Comparison of ENCODE assay signal across 8 cellular contexts in the genomic region with DNA sequence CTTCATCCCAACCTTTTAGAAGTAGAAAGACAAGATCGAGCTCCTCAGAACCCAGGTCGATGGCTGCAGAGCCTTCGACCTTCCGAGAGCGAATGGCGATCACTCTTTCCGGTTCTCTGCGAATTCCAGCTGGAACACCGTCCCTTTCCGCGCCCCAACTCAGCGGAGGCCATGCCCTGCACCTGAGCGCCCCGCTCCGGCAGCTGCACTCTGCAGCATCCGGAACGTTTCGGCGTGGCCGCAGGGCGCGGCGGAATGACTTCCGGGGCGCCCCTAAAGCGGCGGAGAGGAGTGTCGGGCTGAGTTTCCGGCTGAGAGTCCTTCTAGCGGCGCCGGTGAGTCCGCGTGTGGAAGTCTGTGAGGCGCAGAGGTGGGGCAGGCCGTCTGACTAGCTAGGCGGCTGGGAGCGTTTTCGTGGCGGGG. TPM values are rescaled to one million over a fixed set of nuclear protein-coding genes. Genes with fewer than 3 reads are reported as not detected.
A peak's percentile ranks its signal among the peaks of the same experiment; 100 is the strongest.
DNase-seq lines count a peak whose midpoint lies in the region; ATAC-seq and TF ChIP-seq lines count a peak whose summit lies in the region.
"Not testable (repeated sequence)": the region's sequence is repeated elsewhere in the genome, so short reads cannot be mapped to it uniquely, and the experiment has no call there.

A gene (plus strand): TSS at position 284 of the 423 bp plus-strand sequence. CDS start 4,942 bp downstream, outside the sequence.

- not testable (repeated sequence) for H3K9me3 Mint-ChIP-seq in WTC11

- peak within 1 kb of the TSS; percentile 87 for H3K4me3 Mint-ChIP-seq in WTC11

- H3K36me3 Mint-ChIP-seq in WTC11, result not testable (repeated sequence)

- H3K27me3 Mint-ChIP-seq in WTC11 (ENCODE audit: low read depth), result not testable (repeated sequence)

- CTCF ChIA-PET in WTC11 (lab: Charles Lee), result not testable (repeated sequence)

- peak; percentile 74 for DNase-seq in EL
- peak; percentile 71 for DNase-seq in WTC11 (ENCODE audit: low spot score)
- DNase-seq in astrocyte of the hippocampus (ENCODE audit: low read depth, low spot score), result peak; percentile 79
- peak; percentile 79 for DNase-seq in Right ventricle myocardium superior
- DNase-seq in non-pigmented ciliary epithelial cell (ENCODE audit: low read depth), result peak; percentile 9
- peak; percentile 40 to 52 for DNase-seq in stimulated activated CD8-positive, alpha-beta memory T cell treated with anti-CD3 and anti-CD28 coated beads, Interleukin-7, amount 100 ng/mL, for 1 hour (ENCODE audit: low read depth in 2 of 2)

- intact Hi-C loops in Right ventricle myocardium superior (cut with DNase I), result not testable (repeated sequence)

- TF ChIP-seq CTCF in WTC11 (IDR thresholded peaks at IDR 0.05), result not testable (repeated sequence)

- ATAC-seq in GM21619 (IDR thresholded peaks at IDR 0.05; ENCODE audit: unreplicated experiment), result peak; percentile 98
- peak; percentile 93 for ATAC-seq in HG03575 (IDR thresholded peaks at IDR 0.05; ENCODE audit: extremely low read depth, insufficient number of reproducible peaks, low FRiP score, unreplicated experiment)
- ATAC-seq in WTC11, result peak; percentile 97
- peak; percentile 100 for ATAC-seq in Right ventricle myocardium superior (ENCODE audit: poor library complexity)

- POLR2A ChIA-PET in WTC11 (lab: Charles Lee), result not testable (repeated sequence)

- peak within 1 kb of the TSS; percentile 96 for H3K27ac Mint-ChIP-seq in WTC11

- not testable (repeated sequence) for H3K4me1 Mint-ChIP-seq in WTC11

RNA-seq across cellular contexts. Expression of the gene that starts here (rescaled TPM):
- 47.2 to 54.2 TPM (median 51.3 TPM) in 3 replicates for total RNA-seq in WTC11 (2021)
- total RNA-seq in Right ventricle myocardium superior, result 19.5 TPM

Comparison
In these comparisons a context has a peak if more than half of its experiments do, and no peak if none do; other contexts are left out.
1. Peak in every context shown above with its lines: DNase-seq and ATAC-seq.
2. DNase-seq: peak in every context shown above with its lines; median percentile 79 in astrocyte of the hippocampus; 79 in Right ventricle myocardium superior; 74 in EL; 71 in WTC11; 46 in stimulated activated CD8-positive, alpha-beta memory T cell treated with anti-CD3 and anti-CD28 coated beads, Interleukin-7, amount 100 ng/mL, for 1 hour; 9 in non-pigmented ciliary epithelial cell.